In genomic region chr12:117580718-117581062, GRCh38 we compare ENCODE assay signal across 12 cellular contexts.
DNase-seq lines count a peak whose midpoint lies in the region; ATAC-seq and TF ChIP-seq lines count a peak whose summit lies in the region.
"Had no signal": no experiment of that assay in that cellular context is flagged by ENCODE, and none has a peak within 500 bp of the region (broad histone marks: within the 10 kb centered on the region; RNA-seq: fewer than 3 reads in every experiment).

No MANE protein-coding gene starts in this region.

- no peaks in the 10 kb centered on the region for H3K9me3 ChIP-seq in transverse colon

- in situ Hi-C loops in transverse colon (cut with MboI; ENCODE audit: low pct_ligation_motif_present in 1 of 4, low pct_unique_long_range_greater_than_20kb in 1 of 4, low sequenced_read_pairs in 3 of 4): loop anchor here in 2 of 4 donors (25.0 kb wide), 2 partner anchors 257 to 343 kb away; no protein-coding TSS in a partner anchor
- in situ Hi-C loops in G401 (cut with HindIII; ENCODE audit: low sequenced_read_pairs): no loop called here

- H3K36me3 ChIP-seq in transverse colon: no peaks in the 10 kb centered on the region

- no peaks in the 10 kb centered on the region for H3K27me3 ChIP-seq in transverse colon

- 29 to 34% methylated on average over 7 to 8 of the region's 8 CpGs for WGBS in transverse colon (ENCODE audit: low coverage in 1 of 2), 2 donors

- no peaks in the 10 kb centered on the region for H3K4me1 ChIP-seq in transverse colon

- H3K36me3 Mint-ChIP-seq in activated CD8-positive, alpha-beta T cell treated with anti-CD3 and anti-CD28 coated beads, Interleukin-2, amount 10 ng/mL, durations not matched to agents 7 days and 5 days (ENCODE audit: low read depth): no peaks in the 10 kb centered on the region
- H3K36me3 Mint-ChIP-seq in activated CD8-positive, alpha-beta T cell treated with anti-CD3 and anti-CD28 coated beads for 36 hours (ENCODE audit: low read depth): no peaks in the 10 kb centered on the region
- no peaks in the 10 kb centered on the region for H3K36me3 Mint-ChIP-seq in glutamatergic neuron (ENCODE audit: unreplicated experiment)
- H3K36me3 Mint-ChIP-seq: CD8-positive, alpha-beta memory T cell; memory B cell had no signal

- POLR2A ChIA-PET in activated CD8-positive, alpha-beta T cell treated with anti-CD3 and anti-CD28 coated beads, Interleukin-2, amount 10 ng/mL, durations not matched to agents 7 days and 5 days (lab: Charles Lee): no interaction called here
- POLR2A ChIA-PET in activated CD8-positive, alpha-beta T cell treated with anti-CD3 and anti-CD28 coated beads for 36 hours (lab: Charles Lee): no interaction called here

- H3K27ac Mint-ChIP-seq in activated CD8-positive, alpha-beta T cell treated with anti-CD3 and anti-CD28 coated beads, Interleukin-2, amount 10 ng/mL, durations not matched to agents 7 days and 5 days: no peak overlapping the region
- H3K27ac Mint-ChIP-seq in activated CD8-positive, alpha-beta T cell treated with anti-CD3 and anti-CD28 coated beads for 36 hours: no peak overlapping the region
- H3K27ac Mint-ChIP-seq in glutamatergic neuron (ENCODE audit: unreplicated experiment): no peak overlapping the region
- H3K27ac Mint-ChIP-seq: CD8-positive, alpha-beta memory T cell; memory B cell had no signal

- H3K27me3 Mint-ChIP-seq in activated CD8-positive, alpha-beta T cell treated with anti-CD3 and anti-CD28 coated beads, Interleukin-2, amount 10 ng/mL, durations not matched to agents 7 days and 5 days (ENCODE audit: low read depth): no peaks in the 10 kb centered on the region
- peaks cover 3% of the 10 kb centered on the region for H3K27me3 Mint-ChIP-seq in activated CD8-positive, alpha-beta T cell treated with anti-CD3 and anti-CD28 coated beads for 36 hours
- peaks cover 2% of the 10 kb centered on the region for H3K27me3 Mint-ChIP-seq in glutamatergic neuron (ENCODE audit: unreplicated experiment)
- H3K27me3 Mint-ChIP-seq: CD8-positive, alpha-beta memory T cell had no signal

- DNase-seq in activated CD8-positive, alpha-beta T cell treated with anti-CD3 and anti-CD28 coated beads, Interleukin-2, amount 10 ng/mL, durations not matched to agents 7 days and 5 days: no peak
- DNase-seq in activated CD8-positive, alpha-beta T cell treated with anti-CD3 and anti-CD28 coated beads for 36 hours: no peak
- DNase-seq in NCI-H2196 (lab: John Stamatoyannopoulos, UW; ENCODE audit: unreplicated experiment) (peak; percentile 52), glutamatergic neuron (peak; percentile 71), transverse colon (peak; percentile 16), CD1c-positive myeloid dendritic cell (ENCODE audit: extremely low spot score) (no peak), G401 (ENCODE audit: low spot score) (no peak)
- DNase-seq in activated effector memory CD4-positive, alpha-beta T cell treated with anti-CD3 and anti-CD28 coated beads, Interleukin-2, amount 50 U/mL, for 16 hours: no peak
- DNase-seq: CD8-positive, alpha-beta memory T cell; NCI-H1417 treated with DMSO at 0.1 percent for 48 hours; stimulated activated CD4-positive, alpha-beta T cell treated with anti-CD3 and anti-CD28 coated beads, Interleukin-2, amount 100 ng/mL, for 48 hours had no signal

- H3K4me3 ChIP-seq in transverse colon: no peak overlapping the region

- no peak overlapping the region for H3K4me3 Mint-ChIP-seq in activated CD8-positive, alpha-beta T cell treated with anti-CD3 and anti-CD28 coated beads, Interleukin-2, amount 10 ng/mL, durations not matched to agents 7 days and 5 days
- no peak overlapping the region for H3K4me3 Mint-ChIP-seq in activated CD8-positive, alpha-beta T cell treated with anti-CD3 and anti-CD28 coated beads for 36 hours
- H3K4me3 Mint-ChIP-seq in glutamatergic neuron (ENCODE audit: unreplicated experiment): no peak overlapping the region
- H3K4me3 Mint-ChIP-seq: CD8-positive, alpha-beta memory T cell; memory B cell had no signal

- TF ChIP-seq EP300 in transverse colon (IDR thresholded peaks at IDR 0.05; ENCODE audit: low read depth): no peak

- H3K4me1 Mint-ChIP-seq in activated CD8-positive, alpha-beta T cell treated with anti-CD3 and anti-CD28 coated beads, Interleukin-2, amount 10 ng/mL, durations not matched to agents 7 days and 5 days (ENCODE audit: low read depth): no peaks in the 10 kb centered on the region
- no peaks in the 10 kb centered on the region for H3K4me1 Mint-ChIP-seq in activated CD8-positive, alpha-beta T cell treated with anti-CD3 and anti-CD28 coated beads for 36 hours (ENCODE audit: low read depth)
- peaks cover 12% of the 10 kb centered on the region for H3K4me1 Mint-ChIP-seq in glutamatergic neuron (ENCODE audit: low read depth, unreplicated experiment)
- H3K4me1 Mint-ChIP-seq: CD8-positive, alpha-beta memory T cell; memory B cell had no signal

- CTCF ChIA-PET in activated CD8-positive, alpha-beta T cell treated with anti-CD3 and anti-CD28 coated beads, Interleukin-2, amount 10 ng/mL, durations not matched to agents 7 days and 5 days (lab: Charles Lee): no interaction called here
- CTCF ChIA-PET in activated CD8-positive, alpha-beta T cell treated with anti-CD3 and anti-CD28 coated beads for 36 hours (lab: Charles Lee): interaction anchor here (0.7 to 1.7 kb wide), 3 partner anchors 7 to 364 kb away, joined by 3 to 8 read pairs (median 5); no protein-coding TSS in a partner anchor

- H3K9me3 Mint-ChIP-seq in activated CD8-positive, alpha-beta T cell treated with anti-CD3 and anti-CD28 coated beads, Interleukin-2, amount 10 ng/mL, durations not matched to agents 7 days and 5 days (ENCODE audit: insufficient read depth): no peaks in the 10 kb centered on the region
- no peaks in the 10 kb centered on the region for H3K9me3 Mint-ChIP-seq in activated CD8-positive, alpha-beta T cell treated with anti-CD3 and anti-CD28 coated beads for 36 hours
- no peaks in the 10 kb centered on the region for H3K9me3 Mint-ChIP-seq in glutamatergic neuron (ENCODE audit: unreplicated experiment)

- no peak for TF ChIP-seq CTCF in activated CD8-positive, alpha-beta T cell treated with anti-CD3 and anti-CD28 coated beads for 36 hours (IDR thresholded peaks at IDR 0.05)
- TF ChIP-seq CTCF in glutamatergic neuron (IDR thresholded peaks at IDR 0.05; ENCODE audit: partially characterized antibody, unreplicated experiment): no peak
- TF ChIP-seq CTCF in transverse colon (IDR thresholded peaks at IDR 0.05): no peak

- TF ChIP-seq POLR2A in transverse colon (IDR thresholded peaks at IDR 0.05): no peak

- intact Hi-C loops in activated CD8-positive, alpha-beta T cell treated with anti-CD3 and anti-CD28 coated beads for 36 hours (cut with micrococcal nuclease): loop anchor here (10.0 kb wide), 1 partner anchor 254 kb away; no protein-coding TSS in a partner anchor
- intact Hi-C loops in transverse colon (cut with DNase I; ENCODE audit: low total_unique reads): no loop called here

- H3K27ac ChIP-seq in transverse colon: no peak overlapping the region

- ATAC-seq in activated CD8-positive, alpha-beta T cell treated with anti-CD3 and anti-CD28 coated beads, Interleukin-2, amount 10 ng/mL, durations not matched to agents 7 days and 5 days: peak; percentile 36
- no peak for ATAC-seq in activated CD8-positive, alpha-beta T cell treated with anti-CD3 and anti-CD28 coated beads for 36 hours

Comparison
In these comparisons a context has a peak if more than half of its experiments do, and no peak if none do; other contexts are left out.
1. DNase-seq: peak in NCI-H2196 (single experiment), glutamatergic neuron (single experiment) and transverse colon (single experiment); none in activated CD8-positive, alpha-beta T cell treated with anti-CD3 and anti-CD28 coated beads, Interleukin-2, amount 10 ng/mL, durations not matched to agents 7 days and 5 days (single experiment), activated CD8-positive, alpha-beta T cell treated with anti-CD3 and anti-CD28 coated beads for 36 hours (single experiment), CD1c-positive myeloid dendritic cell (single experiment), G401 (single experiment) and activated effector memory CD4-positive, alpha-beta T cell treated with anti-CD3 and anti-CD28 coated beads, Interleukin-2, amount 50 U/mL, for 16 hours (single experiment).